1 cellular context compared by ENCODE assay signal in genomic region chr3:39107056-39107873, GRCh38.
TF ChIP-seq lines count a peak whose summit lies in the region.

TSS of gene GORASP1 (minus strand) at chr3:39107627. CDS start at chr3:39107541, 86 bp downstream.
TSS of gene TTC21A (plus strand) at chr3:39107680. CDS start at chr3:39107838, 158 bp downstream.

TF ChIP-seq in HepG2, 621 proteins besides CTCF, POLR2A, EP300 and RAD21 (continued from another document and continues in another):
- TF ChIP-seq ZNF687 (CRISPR knock-in tag; IDR thresholded peaks at IDR 0.05) (peak; percentile 62), TEAD3 (CRISPR knock-in tag; optimal IDR thresholded peaks at IDR 0.05; ENCODE audit: borderline replicate concordance) (peak; percentile 19), SIX4 (CRISPR knock-in tag; IDR thresholded peaks at IDR 0.05) (no peak), TFDP2 (CRISPR knock-in tag; IDR thresholded peaks at IDR 0.05) (no peak; the same call in 1 of the 2 replicates), ONECUT2 (CRISPR knock-in tag; IDR thresholded peaks at IDR 0.05) (no peak), ZNF501 (CRISPR knock-in tag; IDR thresholded peaks at IDR 0.05) (no peak), ZNF318 (CRISPR knock-in tag; IDR thresholded peaks at IDR 0.05) (no peak), ESRRA (CRISPR knock-in tag; IDR thresholded peaks at IDR 0.05; ENCODE audit: low read depth) (0 out of 2 replicates have a peak, but pooled peaks have one; percentile 39), ZNF263 (CRISPR knock-in tag; IDR thresholded peaks at IDR 0.05) (no peak), ZNF124 (CRISPR knock-in tag; IDR thresholded peaks at IDR 0.05) (0 out of 2 replicates have a peak, but pooled peaks have one; percentile 35), IRF1 (CRISPR knock-in tag; IDR thresholded peaks at IDR 0.05; ENCODE audit: low read depth) (no peak), CC2D1A (CRISPR knock-in tag; IDR thresholded peaks at IDR 0.05) (no peak), DPF2 (CRISPR knock-in tag; IDR thresholded peaks at IDR 0.05; ENCODE audit: borderline replicate concordance, low read depth) (no peak), RELA (CRISPR knock-in tag; IDR thresholded peaks at IDR 0.05) (0 out of 2 replicates have a peak, but pooled peaks have one; percentile 24), GABPB1 (CRISPR knock-in tag; IDR thresholded peaks at IDR 0.05) (peak; percentile 80), MBNL3 (CRISPR knock-in tag; conservative IDR thresholded peaks at IDR 0.05) (no peak), ZBTB44 (CRISPR knock-in tag; IDR thresholded peaks at IDR 0.05) (no peak), HNRNPL (IDR thresholded peaks at IDR 0.05; ENCODE audit: low read depth, low read length) (no peak), ZNF646 (CRISPR knock-in tag; IDR thresholded peaks at IDR 0.05) (no peak), PAWR (CRISPR knock-in tag; IDR thresholded peaks at IDR 0.05; ENCODE audit: borderline replicate concordance) (0 out of 2 replicates have a peak, but pooled peaks have one; percentile 45), RFXANK (CRISPR knock-in tag; IDR thresholded peaks at IDR 0.05) (no peak), NR2F1 (CRISPR knock-in tag; IDR thresholded peaks at IDR 0.05) (peak in 1 of 2 experiments; percentile 36; a peak in 1 of 4 replicates), TCF7 (IDR thresholded peaks at IDR 0.05; ENCODE audit: low read depth) (no peak), ZNF839 (CRISPR knock-in tag; IDR thresholded peaks at IDR 0.05; ENCODE audit: borderline replicate concordance) (0 out of 2 replicates have a peak, but pooled peaks have one; percentile 26), E2F1 (CRISPR knock-in tag; IDR thresholded peaks at IDR 0.05) (no peak)
